In genomic region chr17:79730437-79730768, GRCh38 we compare ENCODE assay signal across 34 cellular contexts. TPM values are rescaled to one million over a fixed set of nuclear protein-coding genes. Genes with fewer than 3 reads are reported as not detected.
"Had no signal": no experiment of that assay in that cellular context is flagged by ENCODE, and none has a peak within 500 bp of the region (broad histone marks: within the 10 kb centered on the region; RNA-seq: fewer than 3 reads in every experiment).

No MANE protein-coding gene starts in this region.

- H3K27ac Mint-ChIP-seq: activated CD4-positive, alpha-beta memory T cell treated with anti-CD3 and anti-CD28 coated beads, Interleukin-2, amount 10 ng/mL, durations not matched to agents 7 days and 5 days; activated CD8-positive, alpha-beta memory T cell treated with anti-CD3 and anti-CD28 coated beads, Interleukin-2, amount 10 ng/mL, durations not matched to agents 7 days and 5 days; activated naive CD4-positive, alpha-beta T cell treated with anti-CD3 and anti-CD28 coated beads, Interleukin-2, amount 10 ng/mL, durations not matched to agents 7 days and 5 days; activated naive CD8-positive, alpha-beta T cell; activated naive CD8-positive, alpha-beta T cell treated with anti-CD3 and anti-CD28 coated beads, Interleukin-2, amount 50 U/mL, for 24 hours; T-cell had no signal

- H3K36me3 Mint-ChIP-seq: activated CD8-positive, alpha-beta memory T cell treated with anti-CD3 and anti-CD28 coated beads, Interleukin-2, amount 10 ng/mL, durations not matched to agents 7 days and 5 days; activated naive CD4-positive, alpha-beta T cell treated with anti-CD3 and anti-CD28 coated beads, Interleukin-2, amount 10 ng/mL, durations not matched to agents 7 days and 5 days; activated naive CD8-positive, alpha-beta T cell; T-cell had no signal

- DNase-seq: activated CD4-positive, alpha-beta memory T cell treated with anti-CD3 and anti-CD28 coated beads, Interleukin-2, amount 10 ng/mL, durations not matched to agents 7 days and 5 days; activated CD4-positive, alpha-beta T cell treated with anti-CD3 and anti-CD28 coated beads for 1 hour; activated CD4-positive, alpha-beta T cell treated with anti-CD3 and anti-CD28 coated beads for 48 hours; activated CD4-positive, CD25-positive, alpha-beta regulatory T cell; activated CD8-positive, alpha-beta memory T cell treated with anti-CD3 and anti-CD28 coated beads for 24 hours; activated CD8-positive, alpha-beta memory T cell treated with anti-CD3 and anti-CD28 coated beads, Interleukin-2, amount 10 ng/mL, durations not matched to agents 7 days and 5 days; activated naive CD4-positive, alpha-beta T cell treated with anti-CD3 and anti-CD28 coated beads, Interleukin-2, amount 10 ng/mL, durations not matched to agents 7 days and 5 days; activated naive CD8-positive, alpha-beta T cell treated with anti-CD3 and anti-CD28 coated beads, Interleukin-2, amount 50 U/mL, for 24 hours; activated T-cell treated with anti-CD3 and anti-CD28 coated beads, Interleukin-2, amount 50 U/mL, for 1 hour; MM.1S; MV-4-11; NCI-H1092; NCI-H1436 treated with DMSO at 0.1 percent for 48 hours; NCI-H1694 treated with DMSO at 0.1 percent for 48 hours; NCI-H2029; NCI-H510A; NCI-H526; NCI-H748 treated with DMSO at 0.1 percent for 48 hours; PC-9; SIG-M5; T-cell; T-helper 2 cell; T-helper 9 cell had no signal

- ATAC-seq: activated CD8-positive, alpha-beta memory T cell treated with anti-CD3 and anti-CD28 coated beads, Interleukin-2, amount 10 ng/mL, durations not matched to agents 7 days and 5 days; activated naive CD8-positive, alpha-beta T cell treated with anti-CD3 and anti-CD28 coated beads, Interleukin-2, amount 50 U/mL, for 24 hours; Right ventricle myocardium inferior; SK-N-SH treated with all-trans-retinoic acid at 6 μM for 48 hours; T-cell had no signal

- H3K9me3 ChIP-seq: ascending aorta, breast epithelium had no signal

- H3K36me3 ChIP-seq: ascending aorta, breast epithelium had no signal

- H3K4me3 Mint-ChIP-seq: activated CD4-positive, alpha-beta memory T cell treated with anti-CD3 and anti-CD28 coated beads, Interleukin-2, amount 10 ng/mL, durations not matched to agents 7 days and 5 days; activated CD8-positive, alpha-beta memory T cell treated with anti-CD3 and anti-CD28 coated beads, Interleukin-2, amount 10 ng/mL, durations not matched to agents 7 days and 5 days; activated naive CD4-positive, alpha-beta T cell treated with anti-CD3 and anti-CD28 coated beads, Interleukin-2, amount 10 ng/mL, durations not matched to agents 7 days and 5 days; activated naive CD8-positive, alpha-beta T cell treated with anti-CD3 and anti-CD28 coated beads, Interleukin-2, amount 50 U/mL, for 24 hours had no signal

- H2AFZ ChIP-seq: PC-9 had no signal

- H3K27me3 ChIP-seq: ascending aorta, breast epithelium had no signal

- H3K4me1 ChIP-seq: breast epithelium had no signal

- H3K9me3 Mint-ChIP-seq: activated CD4-positive, alpha-beta memory T cell treated with anti-CD3 and anti-CD28 coated beads, Interleukin-2, amount 10 ng/mL, durations not matched to agents 7 days and 5 days; activated naive CD4-positive, alpha-beta T cell treated with anti-CD3 and anti-CD28 coated beads, Interleukin-2, amount 10 ng/mL, durations not matched to agents 7 days and 5 days; activated naive CD8-positive, alpha-beta T cell treated with anti-CD3 and anti-CD28 coated beads, Interleukin-2, amount 50 U/mL, for 24 hours; T-cell had no signal

- H3K27ac ChIP-seq: ascending aorta, breast epithelium, KMS-11, PC-9, RWPE1, VCaP had no signal

- H3K4me2 ChIP-seq: KMS-11, PC-9 had no signal

- H3K27me3 Mint-ChIP-seq: activated CD4-positive, alpha-beta memory T cell treated with anti-CD3 and anti-CD28 coated beads, Interleukin-2, amount 10 ng/mL, durations not matched to agents 7 days and 5 days; activated CD8-positive, alpha-beta memory T cell treated with anti-CD3 and anti-CD28 coated beads, Interleukin-2, amount 10 ng/mL, durations not matched to agents 7 days and 5 days; activated naive CD4-positive, alpha-beta T cell treated with anti-CD3 and anti-CD28 coated beads, Interleukin-2, amount 10 ng/mL, durations not matched to agents 7 days and 5 days; activated naive CD8-positive, alpha-beta T cell; activated naive CD8-positive, alpha-beta T cell treated with anti-CD3 and anti-CD28 coated beads, Interleukin-2, amount 50 U/mL, for 24 hours had no signal

- H3K4me3 ChIP-seq: ascending aorta, breast epithelium, PC-9 had no signal

- H3K9ac ChIP-seq: KMS-11 had no signal

RNA-seq across cellular contexts. Expression of gene ENPP7, which starts 0.3 kb away (rescaled TPM):
- total RNA-seq: breast epithelium, cardiac septum, LHCN-M2, PC-9, Right ventricle myocardium inferior, SK-MEL-5 had no signal
